In the genomic region with DNA sequence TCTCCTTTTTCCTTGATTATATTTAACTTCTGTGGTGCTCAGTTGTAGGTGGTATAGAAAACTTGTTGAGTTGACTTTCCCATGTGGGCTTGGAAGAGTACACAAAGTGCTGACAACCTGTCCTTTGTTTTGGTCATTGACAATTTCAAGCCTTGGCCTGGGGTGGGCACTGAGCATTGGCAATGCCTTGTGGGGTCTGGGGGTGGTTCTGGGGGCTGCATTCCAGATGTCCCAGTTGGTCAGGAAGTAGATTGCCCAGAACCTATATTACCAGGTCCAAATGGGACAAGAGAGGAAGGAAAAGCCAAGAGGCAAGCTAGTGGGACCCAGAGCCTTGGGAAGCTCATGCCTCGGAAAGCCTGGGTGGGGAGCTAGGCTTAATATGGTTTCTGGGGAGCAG, we compare ENCODE assay signal across 7 cellular contexts.
"Had no signal": no experiment of that assay in that cellular context is flagged by ENCODE, and none has a peak within 500 bp of the region (broad histone marks: within the 10 kb centered on the region; RNA-seq: fewer than 3 reads in every experiment).

No MANE protein-coding gene starts in this region.

- H3K4me3 ChIP-seq: GM23338, K562 had no signal

- DNase-seq: H9, HCEC 1CT, HFFc6, IMR-90, KG1 had no signal

- H2AFZ ChIP-seq: GM23338 had no signal

- H3K27ac Mint-ChIP-seq: GM23338, H9, HFFc6 had no signal

- H3K4me3 Mint-ChIP-seq: GM23338, H9, HFFc6 had no signal

- ATAC-seq: GM23338, K562 had no signal

- H3K4me2 ChIP-seq: GM23338 had no signal

- H3K4me1 Mint-ChIP-seq: GM23338, H9 had no signal
